In genomic region chr16:86193528-86194193, GRCh38 we compare ENCODE assay signal across 18 cellular contexts.
DNase-seq lines count a peak whose midpoint lies in the region; ATAC-seq and TF ChIP-seq lines count a peak whose summit lies in the region.
"Had no signal": no experiment of that assay in that cellular context is flagged by ENCODE, and none has a peak within 500 bp of the region (broad histone marks: within the 10 kb centered on the region; RNA-seq: fewer than 3 reads in every experiment).

No MANE protein-coding gene starts in this region.

- TF ChIP-seq EP300 in gastroesophageal sphincter (IDR thresholded peaks at IDR 0.05) (no peak), neural cell (conservative IDR thresholded peaks at IDR 0.05; ENCODE audit: poor library complexity, severe bottlenecking) (no peak)

- H3K4me1 ChIP-seq in gastroesophageal sphincter (peaks cover 0 to 39% (median 0%) of the 10 kb centered on the region in 3 donors), upper lobe of right lung (no peaks in the 10 kb centered on the region)
- H3K4me1 ChIP-seq: BE2C had no signal

- no peaks in the 10 kb centered on the region for H4K20me1 ChIP-seq in neural cell (ENCODE audit: insufficient read depth)

- whole genome bisulfite sequencing in gastroesophageal sphincter (ENCODE audit: low coverage in 1 of 2), 2 donors = 73 to 100% methylated on average over 1 to 2 of the region's 15 CpGs

- TF ChIP-seq RAD21 in neural cell (conservative IDR thresholded peaks at IDR 0.05) = no peak

- in situ Hi-C loops in GM13976 (cut with MboI; ENCODE audit: low sequenced_read_pairs, unreplicated experiment) = no loop called here

- H3K4me3 ChIP-seq in gastroesophageal sphincter = no peak overlapping the region
- peak overlapping the region; percentile 35 for H3K4me3 ChIP-seq in neural cell (ENCODE audit: low read length)
- no peak overlapping the region for H3K4me3 ChIP-seq in upper lobe of right lung

- intact Hi-C loops in upper lobe of right lung (cut with DNase I) = no loop called here

- no peak overlapping the region for H2AFZ ChIP-seq in neural cell (ENCODE audit: low read depth, low read length)

- no peaks in the 10 kb centered on the region for H3K9me2 ChIP-seq in neural cell (ENCODE audit: insufficient read depth, low read length)

- no peaks in the 10 kb centered on the region for H3K36me3 Mint-ChIP-seq in activated T-helper 17 cell treated with anti-CD3 and anti-CD28 coated beads, Interleukin-2, amount 50 U/mL, for 72 hours (ENCODE audit: low read depth)

- ATAC-seq in gastroesophageal sphincter = peak; percentile 52
- peak; percentile 30 for ATAC-seq in upper lobe of right lung
- no peak for ATAC-seq in activated T-helper 17 cell treated with anti-CD3 and anti-CD28 coated beads, Interleukin-2, amount 50 U/mL, for 72 hours (replicated peaks)
- ATAC-seq: Right ventricle myocardium inferior had no signal

- peak overlapping the region; percentile 38 for H3K9ac ChIP-seq in neural cell (ENCODE audit: low read length)

- TF ChIP-seq CTCF in gastroesophageal sphincter (IDR thresholded peaks at IDR 0.05) (no peak), neural cell (IDR thresholded peaks at IDR 0.05; ENCODE audit: poor library complexity, severe bottlenecking) (no peak), upper lobe of right lung (IDR thresholded peaks at IDR 0.05) (no peak), GM13976 (IDR thresholded peaks at IDR 0.05; ENCODE audit: borderline replicate concordance, control extremely low read depth, extremely low read depth, insufficient read depth, missing control alignments) (no peak)

- H3K27ac Mint-ChIP-seq in activated T-helper 17 cell treated with anti-CD3 and anti-CD28 coated beads, Interleukin-2, amount 50 U/mL, for 72 hours = no peak overlapping the region

- TF ChIP-seq POLR2A in gastroesophageal sphincter (IDR thresholded peaks at IDR 0.05) = no peak

- H3F3A ChIP-seq in neural cell (ENCODE audit: insufficient read depth, low read length, poor library complexity, severe bottlenecking) = no peaks in the 10 kb centered on the region

- H3K4me3 Mint-ChIP-seq in activated T-helper 17 cell treated with anti-CD3 and anti-CD28 coated beads, Interleukin-2, amount 50 U/mL, for 72 hours = no peak overlapping the region

- H3K27ac ChIP-seq in gastroesophageal sphincter (peak overlapping the region in 3 of 4 donors; percentile 58 to 94 (median 83)), neural cell (ENCODE audit: low read length) (peak overlapping the region; percentile 68), upper lobe of right lung (peak overlapping the region; percentile 70)

- no peaks in the 10 kb centered on the region for H3K9me3 Mint-ChIP-seq in activated T-helper 17 cell treated with anti-CD3 and anti-CD28 coated beads, Interleukin-2, amount 50 U/mL, for 72 hours

- H3K27me3 Mint-ChIP-seq in activated T-helper 17 cell treated with anti-CD3 and anti-CD28 coated beads, Interleukin-2, amount 50 U/mL, for 72 hours = peaks cover 41% of the 10 kb centered on the region

- H3K79me2 ChIP-seq in neural cell (replicated peaks; ENCODE audit: insufficient read depth, low read length) = no peaks in the 10 kb centered on the region

- no peaks in the 10 kb centered on the region for H3K4me1 Mint-ChIP-seq in activated T-helper 17 cell treated with anti-CD3 and anti-CD28 coated beads, Interleukin-2, amount 50 U/mL, for 72 hours

- no peak overlapping the region for H3K4me2 ChIP-seq in neural cell (ENCODE audit: low read length)

- DNase-seq in M059J (ENCODE audit: low read depth) = peak; percentile 25
- no peak for DNase-seq in upper lobe of right lung
- no peak for DNase-seq in mesenteric fat pad (ENCODE audit: low spot score)
- no peak for DNase-seq in GM13976 (ENCODE audit: low spot score)
- DNase-seq: BE2C, DMS 273 treated with DMSO at 0.1 percent for 48 hours, DMS79 treated with DMSO at 0.1 percent for 48 hours, HCEC 1CT, KBM-7, NCI-H1092 treated with DMSO at 0.1 percent for 48 hours, NCI-H146, NCI-H2081, NCI-H2171 treated with DMSO at 0.1 percent for 48 hours, NCI-H524 treated with DMSO at 0.1 percent for 48 hours had no signal

- H3K9me3 ChIP-seq in gastroesophageal sphincter (no peaks in the 10 kb centered on the region), neural cell (ENCODE audit: low read length) (no peaks in the 10 kb centered on the region), upper lobe of right lung (no peaks in the 10 kb centered on the region)
- H3K9me3 ChIP-seq: BE2C had no signal

- H3K36me3 ChIP-seq in gastroesophageal sphincter = no peaks in the 10 kb centered on the region
- no peaks in the 10 kb centered on the region for H3K36me3 ChIP-seq in neural cell (ENCODE audit: insufficient read depth, low read length)
- H3K36me3 ChIP-seq in upper lobe of right lung = no peaks in the 10 kb centered on the region
- H3K36me3 ChIP-seq: BE2C had no signal

- H3K27me3 ChIP-seq in gastroesophageal sphincter (peaks cover 11% of the 10 kb centered on the region), neural cell (ENCODE audit: insufficient read depth, low read depth, low read length) (no peaks in the 10 kb centered on the region), upper lobe of right lung (peaks cover 31% of the 10 kb centered on the region)

TF ChIP-seq in neural cell, 6 proteins besides CTCF, POLR2A, EP300 and RAD21:
- TF ChIP-seq MXI1 (conservative IDR thresholded peaks at IDR 0.05; ENCODE audit: poor library complexity, severe bottlenecking) = no peak
- TF ChIP-seq SMC3 (conservative IDR thresholded peaks at IDR 0.05; ENCODE audit: poor library complexity) = no peak
- TF ChIP-seq POLR2AphosphoS5 (IDR thresholded peaks at IDR 0.05) = no peak
- no peak for TF ChIP-seq TAF1 (IDR thresholded peaks at IDR 0.05; ENCODE audit: low read depth)
- TF ChIP-seq EZH2 (IDR thresholded peaks at IDR 0.05; ENCODE audit: borderline replicate concordance, insufficient read depth, low read length, poor library complexity, severe bottlenecking) = no peak
- TF ChIP-seq REST (IDR thresholded peaks at IDR 0.05; ENCODE audit: borderline replicate concordance) = no peak
